14 cellular contexts compared by ENCODE assay signal in genomic region chr7:149414171-149414570, GRCh38. TPM values are rescaled to one million over a fixed set of nuclear protein-coding genes. Genes with fewer than 3 reads are reported as not detected.
DNase-seq lines count a peak whose midpoint lies in the region; ATAC-seq and TF ChIP-seq lines count a peak whose summit lies in the region.
"Had no signal": no experiment of that assay in that cellular context is flagged by ENCODE, and none has a peak within 500 bp of the region (broad histone marks: within the 10 kb centered on the region; RNA-seq: fewer than 3 reads in every experiment).

No MANE protein-coding gene starts in this region.

- peak overlapping the region in 31 of 59 donors; percentile 26 to 67 (median 45) for H3K4me3 ChIP-seq in dorsolateral prefrontal cortex
- H3K4me3 ChIP-seq in left ventricle myocardium inferior: no peak overlapping the region

- ATAC-seq in GM21447 (IDR thresholded peaks at IDR 0.05; ENCODE audit: unreplicated experiment): no peak
- ATAC-seq: HepG2, SK-N-SH treated with all-trans-retinoic acid at 6 μM for 48 hours had no signal

- H3K27ac Mint-ChIP-seq in mesothelial cell of epicardium: no peak overlapping the region

- H3K27ac ChIP-seq in dorsolateral prefrontal cortex: peak overlapping the region in 1 of 59 donors; percentile 70
- no peak overlapping the region for H3K27ac ChIP-seq in left ventricle myocardium inferior (replicated peaks)
- H3K27ac ChIP-seq: Peyer's patch had no signal

- H3K27me3 ChIP-seq in dorsolateral prefrontal cortex (no peaks in the 10 kb centered on the region), left ventricle myocardium inferior (ENCODE audit: low read depth) (no peaks in the 10 kb centered on the region)
- H3K27me3 ChIP-seq: Peyer's patch had no signal

- intact Hi-C loops in dorsolateral prefrontal cortex (cut with DNase I): loop anchor here in 1 of 2 donors (10.0 kb wide), 1 partner anchor 129 kb away; no protein-coding TSS in a partner anchor
- intact Hi-C loops in left ventricle myocardium inferior (cut with micrococcal nuclease): no loop called here

- H3K36me3 ChIP-seq in left ventricle myocardium inferior: no peaks in the 10 kb centered on the region
- H3K36me3 ChIP-seq: Peyer's patch had no signal

- H3K36me3 Mint-ChIP-seq in mesothelial cell of epicardium: no peaks in the 10 kb centered on the region

- peaks cover 11% of the 10 kb centered on the region for H3K4me1 Mint-ChIP-seq in mesothelial cell of epicardium

- TF ChIP-seq CTCF in dorsolateral prefrontal cortex (IDR thresholded peaks at IDR 0.05 in 54 of 56, conservative IDR thresholded peaks at IDR 0.05 in 2 of 56; ENCODE audit: low read depth in 1 of 56, partially characterized antibody in 56 of 56) (no peak), mesothelial cell of epicardium (IDR thresholded peaks at IDR 0.05; ENCODE audit: unreplicated experiment) (no peak), left ventricle myocardium inferior (IDR thresholded peaks at IDR 0.05; ENCODE audit: borderline replicate concordance) (no peak)

- H3K9me3 ChIP-seq in left ventricle myocardium inferior (replicated peaks): no peaks in the 10 kb centered on the region
- H3K9me3 ChIP-seq: Peyer's patch had no signal

- peaks cover 20% of the 10 kb centered on the region for H3K27me3 Mint-ChIP-seq in mesothelial cell of epicardium (ENCODE audit: low read depth)

- H3K4me3 Mint-ChIP-seq in mesothelial cell of epicardium: peak overlapping the region; percentile 12

- peaks cover 10% of the 10 kb centered on the region for H3K4me1 ChIP-seq in left ventricle myocardium inferior
- H3K4me1 ChIP-seq: Peyer's patch had no signal

- DNase-seq in HT1080 (ENCODE audit: low read depth) (peak; percentile 20), dorsolateral prefrontal cortex (no peak), mesothelial cell of epicardium (ENCODE audit: low spot score in 2 of 2, unreplicated experiment in 2 of 2) (no peak), ACHN (no peak), left ventricle myocardium inferior (no peak), OCI-M1 (lab: John Stamatoyannopoulos, UW) (no peak)
- DNase-seq: NCI-H187 treated with DMSO at 0.1 percent for 48 hours, NCI-H2171 treated with DMSO at 0.1 percent for 48 hours, NCI-H774, Peyer's patch, Right ventricle myocardium superior had no signal

- H3K9me3 Mint-ChIP-seq in mesothelial cell of epicardium: peaks cover 13% of the 10 kb centered on the region

- in situ Hi-C loops in ACHN (cut with HindIII; ENCODE audit: low pct_ligation_motif_present, low pct_unique_long_range_greater_than_20kb, low sequenced_read_pairs): no loop called here

RNA-seq across cellular contexts. Expression of gene ZNF777, which starts 46.7 kb away (rescaled TPM):
- total RNA-seq in HT1080 (2014; rRNA removed; shearing (Covaris generic)): 12.3 and 13.7 TPM in 2 replicates
- 12.6 and 14.3 TPM in 2 replicates for polyA plus RNA-seq in HT1080 (2015; cell fraction: cytosol; rRNA removed)
- 11.3 and 11.9 TPM in 2 replicates for polyA plus RNA-seq in HT1080 (2015; cell fraction: nucleus; rRNA removed)
- total RNA-seq in dorsolateral prefrontal cortex (10 to 100 TPM in 119 of 120 experiments, 1 to 10 TPM in 1; 9.8 to 20.4 (median 15.0) TPM), mesothelial cell of epicardium (18.5 to 20.0 TPM (median 18.9 TPM) in 3 replicates), left ventricle myocardium inferior (7.2 TPM)
